In the genomic region with DNA sequence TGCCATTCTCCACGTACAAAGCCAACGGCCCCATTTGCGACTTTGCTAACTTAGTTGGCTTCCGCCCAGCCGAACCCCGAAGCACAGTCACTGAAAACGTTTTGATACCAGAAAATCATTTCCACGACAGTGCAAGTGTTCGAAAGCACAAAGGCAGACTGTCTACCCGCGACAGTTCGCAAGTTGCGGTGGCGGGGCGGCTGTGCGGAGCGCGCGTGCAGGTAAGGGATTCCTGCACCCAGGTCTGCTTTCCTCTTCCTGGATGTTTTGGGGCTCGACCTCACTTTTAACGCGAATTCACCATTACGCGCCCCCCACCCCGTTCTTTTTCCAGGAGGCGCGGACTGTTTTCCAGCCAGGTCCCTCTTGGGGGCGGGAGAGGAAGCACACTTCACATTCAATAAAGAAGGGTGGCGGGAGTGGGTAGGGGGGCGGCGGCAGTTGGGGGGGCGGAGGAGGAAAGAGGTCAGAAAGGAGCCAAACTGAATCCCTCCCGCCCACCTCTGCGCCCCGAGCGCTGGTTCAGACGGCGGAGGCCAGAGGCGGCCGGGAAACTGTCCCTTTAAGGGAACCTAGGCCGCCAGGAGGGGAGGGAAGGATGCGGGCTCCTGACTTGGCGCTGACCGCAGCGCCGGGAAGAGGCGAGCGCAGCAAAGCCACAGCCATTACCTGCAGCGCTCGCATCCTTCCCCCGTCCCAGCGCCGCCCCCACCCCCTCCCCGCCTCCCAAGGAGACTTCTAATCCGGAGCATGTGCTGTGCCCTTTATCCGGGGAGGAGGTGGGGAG, we compare ENCODE assay signal across 8 cellular contexts.
DNase-seq lines count a peak whose midpoint lies in the region; ATAC-seq and TF ChIP-seq lines count a peak whose summit lies in the region.

No MANE protein-coding gene starts in this region.

- H3K27me3 ChIP-seq in body of pancreas, result no peaks in the 10 kb centered on the region
- peaks cover 21 to 52% (median 24%) of the 10 kb centered on the region in 3 donors for H3K27me3 ChIP-seq in gastrocnemius medialis

- ATAC-seq in GM18868 (IDR thresholded peaks at IDR 0.05; ENCODE audit: unreplicated experiment) (peak; percentile 13), body of pancreas (peak; percentile 79), gastrocnemius medialis (peak; percentile 65 to 78), GM18909 (IDR thresholded peaks at IDR 0.05; ENCODE audit: poor library complexity, unreplicated experiment) (no peak)

- H3K9me3 ChIP-seq in body of pancreas (no peaks in the 10 kb centered on the region), iPS-18c (ENCODE audit: control insufficient read depth, insufficient read depth, low read length) (no peaks in the 10 kb centered on the region), gastrocnemius medialis (no peaks in the 10 kb centered on the region)

- H3K4me1 ChIP-seq in body of pancreas (peaks cover 24% of the 10 kb centered on the region), gastrocnemius medialis (peaks cover 13 to 15% of the 10 kb centered on the region in 2 donors)

- peak; percentile 22 for DNase-seq in A172 (ENCODE audit: low spot score)
- DNase-seq in NCI-H2227 (lab: John Stamatoyannopoulos, UW; ENCODE audit: unreplicated experiment), result peak; percentile 53
- peak; percentile 60 to 73 (median 68) for DNase-seq in body of pancreas
- DNase-seq in gastrocnemius medialis, result peak; percentile 23 to 40
- no peak for DNase-seq in stimulated activated naive CD4-positive, alpha-beta T cell (lab: John Stamatoyannopoulos, UW)

- H3K36me3 ChIP-seq in body of pancreas (replicated peaks in 1 of 2; ENCODE audit: insufficient read depth in 1 of 2, low read depth in 2 of 2) (no peaks in the 10 kb centered on the region), gastrocnemius medialis (no peaks in the 10 kb centered on the region)

- in situ Hi-C loops in gastrocnemius medialis (cut with MboI; ENCODE audit: low sequenced_read_pairs in 4 of 4), result loop anchor here in 1 of 4 donors (10.0 kb wide), 2 partner anchors 271 to 351 kb away; no protein-coding TSS in a partner anchor

- TF ChIP-seq POLR2A in body of pancreas (IDR thresholded peaks at IDR 0.05), result peak in 2 of 3 donors; percentile 26 to 46
- TF ChIP-seq POLR2A in gastrocnemius medialis (IDR thresholded peaks at IDR 0.05), result no peak

- H3K4me3 ChIP-seq in body of pancreas (peak overlapping the region; percentile 45 to 81), iPS-18c (ENCODE audit: insufficient read depth, low read depth, low read length) (peak overlapping the region; percentile 75), gastrocnemius medialis (peak overlapping the region; percentile 59 to 88 (median 63))

- 0 to 1% methylated on average over 52 to 56 of the region's 56 CpGs for WGBS in body of pancreas, 2 donors

- TF ChIP-seq CTCF in body of pancreas (IDR thresholded peaks at IDR 0.05), result peak in 4 of 7 experiments; percentile 11 to 39 (median 25)
- peak in 2 of 5 experiments; percentile 20 to 25 for TF ChIP-seq CTCF in gastrocnemius medialis (IDR thresholded peaks at IDR 0.05 in 4 of 5, conservative IDR thresholded peaks at IDR 0.05 in 1 of 5)

- H3K27ac ChIP-seq in body of pancreas, result peak overlapping the region; percentile 17 to 91 (median 82)
- peak overlapping the region; percentile 27 to 66 (median 38) for H3K27ac ChIP-seq in gastrocnemius medialis

- intact Hi-C loops in body of pancreas (cut with DNase I), result no loop called here
- intact Hi-C loops in gastrocnemius medialis (cut with DNase I; ENCODE audit: low total_unique reads), result loop anchor here (5.0 to 10.0 kb wide), 4 partner anchors 109 to 561 kb away; partner anchors contain the start of genes KCTD1 and SS18

Comparison
In these comparisons a context has a peak if more than half of its experiments do, and no peak if none do; other contexts are left out.
1. DNase-seq: peak in A172 (single experiment), NCI-H2227 (single experiment), body of pancreas (4 of 4) and gastrocnemius medialis (2 of 2); none in stimulated activated naive CD4-positive, alpha-beta T cell (0 of 6).
2. POLR2A ChIP-seq: peak in body of pancreas (2 of 3); none in gastrocnemius medialis (0 of 2).
3. Peak in every context shown above with its lines, with median percentiles within 50 percentile points of each other: H3K4me3 ChIP-seq.